In genomic region chr15:65385868-65386253, GRCh38 we compare ENCODE assay signal across 8 cellular contexts. TPM values are rescaled to one million over a fixed set of nuclear protein-coding genes. Genes with fewer than 3 reads are reported as not detected.
DNase-seq lines count a peak whose midpoint lies in the region; ATAC-seq, FAIRE-seq and TF ChIP-seq lines count a peak whose summit lies in the region.
"Had no signal": no experiment of that assay in that cellular context is flagged by ENCODE, and none has a peak within 500 bp of the region (broad histone marks: within the 10 kb centered on the region; RNA-seq: fewer than 3 reads in every experiment).

No MANE protein-coding gene starts in this region.

- no TSS peak for BruUV-seq in K562 (replicated peaks; lab: Mats Ljungman, UMichigan)

- no peak for TF ChIP-seq RAD21 in K562 (CRISPR knock-in tag; conservative IDR thresholded peaks at IDR 0.05 in 1 of 2, IDR thresholded peaks at IDR 0.05 in 1 of 2)

- H3K79me2 ChIP-seq in KMS-11 (ENCODE audit: insufficient read depth, low read depth) (no peaks in the 10 kb centered on the region), K562 (ENCODE audit: control insufficient read depth, insufficient read depth, low read length) (no peaks in the 10 kb centered on the region)

- H3K9me1 ChIP-seq in K562 (ENCODE audit: control insufficient read depth, insufficient read depth, low read length): no peaks in the 10 kb centered on the region

- no peak overlapping the region for H3K27ac ChIP-seq in KMS-11
- H3K27ac ChIP-seq in K562 (ENCODE audit: extremely low read depth, low read depth, low read length): no peak overlapping the region
- H3K27ac ChIP-seq in right cardiac atrium (ENCODE audit: low read length): no peak overlapping the region
- peak overlapping the region; percentile 80 for H3K27ac ChIP-seq in substantia nigra (ENCODE audit: low read depth, low read length, poor library complexity, severe bottlenecking)

- POLR2A ChIA-PET in K562 (lab: Yijun Ruan, JAX): interaction anchor here (0.7 to 3.5 kb wide), 2 partner anchors 13 to 81 kb away, joined by 3 to 21 read pairs; partner anchors contain the start of gene RNU5B-1

- no peak for TF ChIP-seq POLR2A in K562 (conservative IDR thresholded peaks at IDR 0.05)

- H3K27me3 ChIP-seq in KMS-11 (ENCODE audit: insufficient read depth, low read depth) (peaks cover 4% of the 10 kb centered on the region; the same call in 1 of the 2 replicates), K562 (ENCODE audit: control insufficient read depth in 2 of 2, insufficient read depth in 2 of 2, low read length in 2 of 2) (peaks cover 45 to 64% of the 10 kb centered on the region in 2 experiments; a peak in 4 of 5 replicates), right cardiac atrium (ENCODE audit: control insufficient read depth, insufficient read depth) (no peaks in the 10 kb centered on the region)

- no peak for FAIRE-seq in K562 (lab: Jason Lieb, UNC)

- H4K20me1 ChIP-seq in KMS-11 (ENCODE audit: insufficient read depth) (no peaks in the 10 kb centered on the region), K562 (replicated peaks; ENCODE audit: control insufficient read depth, insufficient read depth, low read length) (peaks cover 4% of the 10 kb centered on the region; the same call in 1 of the 2 replicates)

- H3K4me3 ChIP-seq in KMS-11 (IDR thresholded peaks at IDR 0.05; ENCODE audit: insufficient read depth, low read depth, low read length) (no peak overlapping the region), K562 (no peak overlapping the region), right cardiac atrium (ENCODE audit: low read length) (no peak overlapping the region)

- no peak overlapping the region for H3K9ac ChIP-seq in KMS-11
- H3K9ac ChIP-seq in K562 (ENCODE audit: insufficient read depth in 1 of 2, low read depth in 2 of 2, low read length in 2 of 2): no peak overlapping the region

- no peaks in the 10 kb centered on the region for H3K9me3 ChIP-seq in K562 (replicated peaks; ENCODE audit: control insufficient read depth, insufficient read depth, low read depth, low read length)
- no peaks in the 10 kb centered on the region for H3K9me3 ChIP-seq in right cardiac atrium (ENCODE audit: control insufficient read depth, low read length)

- in situ Hi-C loops in K562 (cut with MboI): loop anchor here (10.0 kb wide), 1 partner anchor 331 kb away; no protein-coding TSS in a partner anchor

- no peak for TF ChIP-seq EP300 in K562 (IDR thresholded peaks at IDR 0.05; ENCODE audit: low read length)

- no peak for ATAC-seq in K562
- ATAC-seq in right cardiac atrium: peak; percentile 43 to 78

- H3K4me1 ChIP-seq in KMS-11 (ENCODE audit: low read depth, poor library complexity, severe bottlenecking): peaks cover 5% of the 10 kb centered on the region
- H3K4me1 ChIP-seq in K562 (replicated peaks in 1 of 2; ENCODE audit: control insufficient read depth in 2 of 2, insufficient read depth in 2 of 2, low read length in 2 of 2): peaks cover 6 to 15% of the 10 kb centered on the region in 2 experiments; a peak in 4 of 5 replicates
- no peaks in the 10 kb centered on the region for H3K4me1 ChIP-seq in right cardiac atrium (ENCODE audit: control insufficient read depth, insufficient read depth, low read length)

- CTCF ChIA-PET in K562 (lab: Yijun Ruan, JAX; ENCODE audit: low intra/inter-chr PET ratio): interaction anchor here (1.2 to 2.8 kb wide), 6 partner anchors 67 to 655 kb away, joined by 5 to 66 read pairs (median 10); no protein-coding TSS in a partner anchor

- WGBS in K562 (ENCODE audit: insufficient coverage, low coverage, missing lambda C conversion rate): 0% methylated on average over 3 of the region's 10 CpGs
- 24% methylated on average over 10 of the region's 10 CpGs for WGBS in right cardiac atrium

- TF ChIP-seq CTCF in KMS-11 (conservative IDR thresholded peaks at IDR 0.05; ENCODE audit: low read depth, low read length) (peak; percentile 33; the same call in 1 of the 2 replicates), K562 (IDR thresholded peaks at IDR 0.05 in 2 of 3, conservative IDR thresholded peaks at IDR 0.05 in 1 of 3; ENCODE audit: insufficient read depth in 2 of 3, low read depth in 1 of 3, low read length in 3 of 3) (no peak)

- intact Hi-C loops in K562 (cut with micrococcal nuclease) (loop anchor here (1.0 to 10.0 kb wide), 4 partner anchors 67 to 351 kb away; partner anchors contain the start of gene CLPX), right cardiac atrium (cut with DNase I) (loop anchor here (1.0 to 2.0 kb wide), 2 partner anchors 67 kb away; no protein-coding TSS in a partner anchor)

- no peak for DNase-seq in K562 (ENCODE audit: extremely low read depth in 1 of 4, low spot score in 3 of 4)
- DNase-seq in right cardiac atrium: peak; percentile 57 to 80 (median 79)
- DNase-seq in substantia nigra (lab: John Stamatoyannopoulos, UW): peak in 3 of 49 donors; percentile 50 to 70 (median 50)
- DNase-seq in NCI-H526 treated with DMSO at 0.1 percent for 48 hours (lab: John Stamatoyannopoulos, UW): no peak
- DNase-seq in CD1c-positive myeloid dendritic cell (ENCODE audit: extremely low spot score): no peak
- no peak for DNase-seq in GOT3 (lab: John Stamatoyannopoulos, UW)

- H3K36me3 ChIP-seq in KMS-11 (ENCODE audit: insufficient read depth): no peaks in the 10 kb centered on the region
- H3K36me3 ChIP-seq in K562 (ENCODE audit: control insufficient read depth, insufficient read depth, low read length): no peaks in the 10 kb centered on the region

- H2AFZ ChIP-seq in KMS-11 (ENCODE audit: low read depth) (peak overlapping the region; percentile 98; the same call in 1 of the 2 replicates), K562 (ENCODE audit: low read depth, low read length) (no peak overlapping the region)

- peak overlapping the region; percentile 78; the same call in 1 of the 2 replicates for H3K4me2 ChIP-seq in KMS-11
- no peak overlapping the region for H3K4me2 ChIP-seq in K562 (ENCODE audit: insufficient read depth, low read length)

RNA-seq across cellular contexts. Expression of gene IGDCC3, which starts 8.1 kb away (rescaled TPM):
- total RNA-seq in K562 (2011; cell fraction: chromatin; rRNA removed; ENCODE audit: low replicate concordance): not detected in 2 replicates
- not detected in 2 replicates for total RNA-seq in K562 (2011; cell fraction: nucleolus; rRNA removed)
- total RNA-seq in K562 (2011; cell fraction: nucleoplasm; rRNA removed): not detected in 2 replicates
- not detected in 2 replicates for total RNA-seq in K562 (2014; rRNA removed)
- not detected in 2 replicates for total RNA-seq in K562 (2014; rRNA removed; fragmentation: Illumina TruSeq; extraction: Trizol)
- total RNA-seq in K562 (2015; rRNA removed; fragmentation: Illumina TruSeq; extraction: Trizol): not detected in 2 replicates
- total RNA-seq in K562 (2021): 0.07 TPM in 1 of 2 replicates, not detected in the other
- not detected in 2 replicates for polyA plus RNA-seq in K562 (2011; rRNA removed)
- not detected in 2 replicates for polyA plus RNA-seq in K562 (2011; cell fraction: cytosol; rRNA removed)
- not detected in 2 replicates for polyA plus RNA-seq in K562 (2011; cell fraction: nucleus; rRNA removed)
- polyA plus RNA-seq in K562 (2012): not detected in 2 replicates
- not detected in 2 replicates for polyA plus RNA-seq in K562 (2014; fragmentation: Illumina TruSeq; extraction: Trizol)
- polyA plus RNA-seq in K562 (2014; fragmentation: Nextera tagmentation; extraction: Ambion mirVana): not detected
- 0.03 TPM in 1 of 2 replicates, not detected in the other for polyA plus RNA-seq in K562 (2014; rRNA removed)
- not detected in 2 replicates for polyA minus RNA-seq in K562 (2011; rRNA and poly(A)+ RNA removed)
- polyA minus RNA-seq in K562 (2011; cell fraction: cytosol; rRNA and poly(A)+ RNA removed): not detected in 2 replicates
- polyA minus RNA-seq in K562 (2011; cell fraction: nucleus; rRNA and poly(A)+ RNA removed): not detected in 2 replicates
- total RNA-seq in right cardiac atrium: under 1 TPM in 2 of 4 donors, not detected in 2; 0.09 to 0.14 TPM
- 0.09 TPM for polyA plus RNA-seq in right cardiac atrium
- total RNA-seq: Daoy had no signal

RNA-seq across cellular contexts. Expression of gene IGDCC4, which starts 36.9 kb away (rescaled TPM):
- 7.9 and 12.6 TPM in 2 replicates for total RNA-seq in K562 (2011; cell fraction: chromatin; rRNA removed; ENCODE audit: low replicate concordance)
- total RNA-seq in K562 (2011; cell fraction: nucleolus; rRNA removed): 4.6 and 7.3 TPM in 2 replicates
- total RNA-seq in K562 (2011; cell fraction: nucleoplasm; rRNA removed): 6.4 and 11.5 TPM in 2 replicates
- 0.33 and 1.4 TPM in 2 replicates for total RNA-seq in K562 (2014; rRNA removed)
- total RNA-seq in K562 (2014; rRNA removed; fragmentation: Illumina TruSeq; extraction: Trizol): 0.07 and 0.54 TPM in 2 replicates
- total RNA-seq in K562 (2015; rRNA removed; fragmentation: Illumina TruSeq; extraction: Trizol): 0.11 and 0.14 TPM in 2 replicates
- 0.31 and 0.42 TPM in 2 replicates for total RNA-seq in K562 (2021)
- 0.79 and 1.5 TPM in 2 replicates for polyA plus RNA-seq in K562 (2011; rRNA removed)
- polyA plus RNA-seq in K562 (2011; cell fraction: cytosol; rRNA removed): 0.68 and 1.3 TPM in 2 replicates
- 5.3 and 9.7 TPM in 2 replicates for polyA plus RNA-seq in K562 (2011; cell fraction: nucleus; rRNA removed)
- polyA plus RNA-seq in K562 (2012): 0.34 and 0.71 TPM in 2 replicates
- 0.17 and 0.22 TPM in 2 replicates for polyA plus RNA-seq in K562 (2014; fragmentation: Illumina TruSeq; extraction: Trizol)
- under 1 TPM; 0.04 to 0.06 TPM for polyA plus RNA-seq in K562 (2014; fragmentation: Nextera tagmentation; extraction: Ambion mirVana)
- 0.13 and 0.16 TPM in 2 replicates for polyA plus RNA-seq in K562 (2014; rRNA removed)
- 1.3 and 2.5 TPM in 2 replicates for polyA minus RNA-seq in K562 (2011; rRNA and poly(A)+ RNA removed)
- 0.46 and 1.1 TPM in 2 replicates for polyA minus RNA-seq in K562 (2011; cell fraction: cytosol; rRNA and poly(A)+ RNA removed)
- polyA minus RNA-seq in K562 (2011; cell fraction: nucleus; rRNA and poly(A)+ RNA removed): 3.1 and 4.0 TPM in 2 replicates
- total RNA-seq in right cardiac atrium: 1 to 10 TPM; 1.6 to 5.3 (median 4.4) TPM
- polyA plus RNA-seq in right cardiac atrium: 2.2 TPM

Comparison
In these comparisons a context has a peak if more than half of its experiments do, and no peak if none do; other contexts are left out.
1. DNase-seq: peak in right cardiac atrium (3 of 3); none in K562 (0 of 4), NCI-H526 treated with DMSO at 0.1 percent for 48 hours (single experiment), CD1c-positive myeloid dendritic cell (single experiment) and GOT3 (single experiment).